8 cellular contexts compared by ENCODE assay signal in genomic region chr5:175059687-175060194, GRCh38.
A peak's percentile ranks its signal among the peaks of the same experiment; 100 is the strongest.
DNase-seq lines count a peak whose midpoint lies in the region; ATAC-seq lines count a peak whose summit lies in the region.

No MANE protein-coding gene starts in this region.

- H2BK120ac ChIP-seq in trophoblast cell (ENCODE audit: insufficient read depth, low read length, poor library complexity), result no peak overlapping the region

- H3K4me2 ChIP-seq in trophoblast cell (ENCODE audit: low read length), result peak overlapping the region; percentile 41

- no peak overlapping the region for H3K14ac ChIP-seq in trophoblast cell (ENCODE audit: low read length)

- no peak for ATAC-seq in HG02981 (IDR thresholded peaks at IDR 0.05; ENCODE audit: unreplicated experiment)

- H4K12ac ChIP-seq in trophoblast cell (ENCODE audit: low read depth, low read length), result no peak overlapping the region

- H2BK5ac ChIP-seq in trophoblast cell (ENCODE audit: low read depth, low read length, poor library complexity), result no peak overlapping the region

- DNase-seq in NCI-H82 (lab: John Stamatoyannopoulos, UW) (peak; percentile 24), NCI-H82 treated with DMSO at 0.1 percent for 48 hours (lab: John Stamatoyannopoulos, UW; ENCODE audit: unreplicated experiment) (no peak), SK-N-DZ (ENCODE audit: low spot score) (peak; percentile 20), fibroblast of the conjunctiva (ENCODE audit: low read depth) (peak; percentile 5), trophoblast cell (peak in 1 of 2 donors; percentile 59), cerebellar nuclear complex (lab: John Stamatoyannopoulos, UW) (no peak), NOMO-1 treated with dmso at 0.1 percent for 144 hours (lab: John Stamatoyannopoulos, UW; ENCODE audit: unreplicated experiment) (no peak)

- no peak overlapping the region for H3K27ac ChIP-seq in trophoblast cell (ENCODE audit: low read depth, low read length)

- WGBS in trophoblast cell (ENCODE audit: extremely low coverage, insufficient coverage, insufficient read length), result no CpG with 5 or more reads among the region's 22 CpGs

- H2AFZ ChIP-seq in trophoblast cell (ENCODE audit: insufficient read depth, low read length, poor library complexity), result no peak overlapping the region

- H3K18ac ChIP-seq in trophoblast cell (ENCODE audit: low read length), result no peak overlapping the region

- H3K36me3 ChIP-seq in trophoblast cell (ENCODE audit: control insufficient read depth in 1 of 2, insufficient read depth in 2 of 2, low read length in 2 of 2), result no peaks in the 10 kb centered on the region

- H3K4me3 ChIP-seq in trophoblast cell (ENCODE audit: low read depth, low read length), result no peak overlapping the region

- H3K9me3 ChIP-seq in trophoblast cell (ENCODE audit: insufficient read depth, low read depth, low read length), result no peaks in the 10 kb centered on the region

- no peak overlapping the region for H2AK5ac ChIP-seq in trophoblast cell (ENCODE audit: low read length)

- H3K9ac ChIP-seq in trophoblast cell (ENCODE audit: low read length), result no peak overlapping the region

- no peaks in the 10 kb centered on the region for H3K4me1 ChIP-seq in trophoblast cell (ENCODE audit: control insufficient read depth in 1 of 2, insufficient read depth in 2 of 2, low read length in 2 of 2)

- no peaks in the 10 kb centered on the region for H3K27me3 ChIP-seq in trophoblast cell (ENCODE audit: insufficient read depth, low read length)

- no peak overlapping the region for H4K91ac ChIP-seq in trophoblast cell (ENCODE audit: low read depth, low read length)

- no peak overlapping the region for H2BK12ac ChIP-seq in trophoblast cell (ENCODE audit: low read length)

- H3K23ac ChIP-seq in trophoblast cell (ENCODE audit: low read length), result no peak overlapping the region

- H3K79me1 ChIP-seq in trophoblast cell (ENCODE audit: low read length), result no peaks in the 10 kb centered on the region

- no peak overlapping the region for H3K4ac ChIP-seq in trophoblast cell (ENCODE audit: low read depth, low read length)

- H4K8ac ChIP-seq in trophoblast cell (ENCODE audit: low read depth, low read length), result no peak overlapping the region

- no peaks in the 10 kb centered on the region for H3K79me2 ChIP-seq in trophoblast cell (ENCODE audit: control insufficient read depth, insufficient read depth, low read length, poor library complexity)

Comparison
In these comparisons a context has a peak if more than half of its experiments do, and no peak if none do; other contexts are left out.
1. DNase-seq: peak in NCI-H82 (single experiment), SK-N-DZ (single experiment) and fibroblast of the conjunctiva (single experiment); none in NCI-H82 treated with DMSO at 0.1 percent for 48 hours (single experiment), cerebellar nuclear complex (0 of 2) and NOMO-1 treated with dmso at 0.1 percent for 144 hours (single experiment).